25 cellular contexts compared by ENCODE assay signal in genomic region chrX:133657455-133657854, GRCh38.
"Had no signal": no experiment of that assay in that cellular context is flagged by ENCODE, and none has a peak within 500 bp of the region (broad histone marks: within the 10 kb centered on the region; RNA-seq: fewer than 3 reads in every experiment).

No MANE protein-coding gene starts in this region.

- H3K27ac ChIP-seq: left lung, lower lobe of right lung, parathyroid adenoma, right atrium auricular region, sigmoid colon, spleen, suprapubic skin, thoracic aorta, tibial artery, upper lobe of right lung had no signal

- H3K4me1 ChIP-seq: lower lobe of right lung, parathyroid adenoma, right atrium auricular region, spleen, suprapubic skin, upper lobe of right lung had no signal

- H3K4me3 ChIP-seq: left lung, lower lobe of right lung, right atrium auricular region, sigmoid colon, spleen, suprapubic skin, thoracic aorta, tibial artery, upper lobe of right lung had no signal

- DNase-seq: hypothalamus; immature natural killer cell; kidney; left colon; left lung; lower lobe of right lung; mammary epithelial cell; mesenchymal stem cell; naive thymus-derived CD8-positive, alpha-beta T cell; nucleus accumbens; sigmoid colon; small intestine; spleen; stimulated activated CD4-positive, alpha-beta T cell treated with anti-CD3 and anti-CD28 coated beads, Interleukin-4, amount 100 ng/mL, for 24 hours; stimulated activated naive CD4-positive, alpha-beta T cell; tibial artery; trophoblast cell; upper lobe of right lung had no signal

- H3K36me3 ChIP-seq: left lung, lower lobe of right lung, right atrium auricular region, sigmoid colon, spleen, suprapubic skin, thoracic aorta, tibial artery, upper lobe of right lung had no signal

- H2AFZ ChIP-seq: parathyroid adenoma had no signal

- H3K9me3 Mint-ChIP-seq: naive thymus-derived CD8-positive, alpha-beta T cell; stimulated activated effector memory CD8-positive, alpha-beta T cell treated with anti-CD3 and anti-CD28 coated beads, Interleukin-12 subunit alpha, Interleukin-12 subunit beta, amount 100 ng/mL, for 72 hours; stimulated activated naive CD8-positive, alpha-beta T cell treated with anti-CD3 and anti-CD28 coated beads, Interleukin-15, Interleukin-2, amounts not matched to agents 100 ng/mL and 50 ng/mL, for 24 hours had no signal

- H3K4me1 Mint-ChIP-seq: immature natural killer cell; naive thymus-derived CD8-positive, alpha-beta T cell; stimulated activated effector memory CD8-positive, alpha-beta T cell treated with anti-CD3 and anti-CD28 coated beads, Interleukin-12 subunit alpha, Interleukin-12 subunit beta, amount 100 ng/mL, for 72 hours had no signal

- H3K9me3 ChIP-seq: left lung, lower lobe of right lung, right atrium auricular region, sigmoid colon, spleen, suprapubic skin, thoracic aorta, tibial artery, upper lobe of right lung had no signal

- H3K79me2 ChIP-seq: parathyroid adenoma had no signal

- ATAC-seq: left colon; left lung; lower lobe of right lung; naive thymus-derived CD8-positive, alpha-beta T cell; stimulated activated effector memory CD8-positive, alpha-beta T cell treated with anti-CD3 and anti-CD28 coated beads, Interleukin-12 subunit alpha, Interleukin-12 subunit beta, amount 100 ng/mL, for 72 hours; upper lobe of right lung had no signal

- H3K4me3 Mint-ChIP-seq: immature natural killer cell; naive thymus-derived CD8-positive, alpha-beta T cell; stimulated activated effector memory CD8-positive, alpha-beta T cell treated with anti-CD3 and anti-CD28 coated beads, Interleukin-12 subunit alpha, Interleukin-12 subunit beta, amount 100 ng/mL, for 72 hours; stimulated activated naive CD8-positive, alpha-beta T cell treated with anti-CD3 and anti-CD28 coated beads, Interleukin-15, Interleukin-2, amounts not matched to agents 100 ng/mL and 50 ng/mL, for 24 hours had no signal

- FAIRE-seq: kidney, small intestine, urothelium cell line had no signal

- H3K27me3 ChIP-seq: sigmoid colon, suprapubic skin, tibial artery, upper lobe of right lung had no signal

- H3K27ac Mint-ChIP-seq: immature natural killer cell; naive thymus-derived CD8-positive, alpha-beta T cell; stimulated activated effector memory CD8-positive, alpha-beta T cell treated with anti-CD3 and anti-CD28 coated beads, Interleukin-12 subunit alpha, Interleukin-12 subunit beta, amount 100 ng/mL, for 72 hours; stimulated activated naive CD8-positive, alpha-beta T cell treated with anti-CD3 and anti-CD28 coated beads, Interleukin-15, Interleukin-2, amounts not matched to agents 100 ng/mL and 50 ng/mL, for 24 hours had no signal

- H3K36me3 Mint-ChIP-seq: immature natural killer cell; naive thymus-derived CD8-positive, alpha-beta T cell; stimulated activated effector memory CD8-positive, alpha-beta T cell treated with anti-CD3 and anti-CD28 coated beads, Interleukin-12 subunit alpha, Interleukin-12 subunit beta, amount 100 ng/mL, for 72 hours had no signal

- H3K27me3 Mint-ChIP-seq: naive thymus-derived CD8-positive, alpha-beta T cell; stimulated activated naive CD8-positive, alpha-beta T cell treated with anti-CD3 and anti-CD28 coated beads, Interleukin-15, Interleukin-2, amounts not matched to agents 100 ng/mL and 50 ng/mL, for 24 hours had no signal

- H3K9ac ChIP-seq: parathyroid adenoma had no signal
